ENCODE assay signal across 19 cellular contexts in genomic region chr11:46639197-46639839, GRCh38. TPM values are rescaled to one million over a fixed set of nuclear protein-coding genes. Genes with fewer than 3 reads are reported as not detected.
DNase-seq lines count a peak whose midpoint lies in the region; ATAC-seq lines count a peak whose summit lies in the region.
"Had no signal": no experiment of that assay in that cellular context is flagged by ENCODE, and none has a peak within 500 bp of the region (broad histone marks: within the 10 kb centered on the region; RNA-seq: fewer than 3 reads in every experiment).

No MANE protein-coding gene starts in this region.

- POLR2A ChIA-PET in activated CD4-positive, alpha-beta T cell treated with anti-CD3 and anti-CD28 coated beads, Interleukin-2, amount 10 ng/mL, durations not matched to agents 7 days and 5 days (lab: Charles Lee): no interaction called here

- H3K4me3 Mint-ChIP-seq in activated CD4-positive, alpha-beta T cell treated with anti-CD3 and anti-CD28 coated beads, Interleukin-2, amount 10 ng/mL, durations not matched to agents 7 days and 5 days: no peak overlapping the region
- peak overlapping the region in 2 of 5 donors; percentile 40 to 51 for H3K4me3 Mint-ChIP-seq in immature natural killer cell
- H3K4me3 Mint-ChIP-seq: activated CD4-positive, alpha-beta memory T cell treated with anti-CD3 and anti-CD28 coated beads for 36 hours; T-cell had no signal

- H3K27ac Mint-ChIP-seq in activated CD4-positive, alpha-beta T cell treated with anti-CD3 and anti-CD28 coated beads, Interleukin-2, amount 10 ng/mL, durations not matched to agents 7 days and 5 days: peak overlapping the region; percentile 32
- peak overlapping the region in 4 of 6 donors; percentile 14 to 77 (median 44) for H3K27ac Mint-ChIP-seq in immature natural killer cell
- H3K27ac Mint-ChIP-seq: activated CD4-positive, alpha-beta memory T cell treated with anti-CD3 and anti-CD28 coated beads for 36 hours had no signal

- no peak for ATAC-seq in GM21515 (IDR thresholded peaks at IDR 0.05; ENCODE audit: unreplicated experiment)
- ATAC-seq: heart left ventricle; stimulated activated naive CD8-positive, alpha-beta T cell treated with anti-CD3 and anti-CD28 coated beads, Interleukin-15, Interleukin-2, amounts not matched to agents 100 U/mL and 50 U/mL, for 24 hours; T-cell had no signal

- no peak for DNase-seq in activated CD4-positive, alpha-beta T cell treated with anti-CD3 and anti-CD28 coated beads, Interleukin-2, amount 10 ng/mL, durations not matched to agents 7 days and 5 days
- no peak for DNase-seq in activated CD4-positive, alpha-beta T cell treated with anti-CD3 and anti-CD28 coated beads, Interleukin-2, amount 50 U/mL, for 4 hours
- DNase-seq in Kasumi-1 (lab: John Stamatoyannopoulos, UW) (peak; percentile 80 to 89), SIG-M5 treated with dmso at 0.1 percent for 504 hours (lab: John Stamatoyannopoulos, UW; ENCODE audit: unreplicated experiment) (peak; percentile 96), immature natural killer cell (no peak), NCI-H146 treated with DMSO at 0.1 percent for 48 hours (lab: John Stamatoyannopoulos, UW; ENCODE audit: unreplicated experiment) (no peak)
- DNase-seq in effector CD4-positive, alpha-beta T cell: no peak
- DNase-seq: activated CD4-positive, alpha-beta memory T cell treated with anti-CD3 and anti-CD28 coated beads for 36 hours; aorta; DMS53; heart left ventricle; NCI-H1092; NCI-H2171 treated with DMSO at 0.1 percent for 48 hours; pancreas; stimulated activated naive CD8-positive, alpha-beta T cell treated with anti-CD3 and anti-CD28 coated beads, Interleukin-15, Interleukin-2, amounts not matched to agents 100 U/mL and 50 U/mL, for 24 hours; T-cell; trophoblast cell; WERI-Rb-1 had no signal

- no peaks in the 10 kb centered on the region for H3K27me3 Mint-ChIP-seq in activated CD4-positive, alpha-beta T cell treated with anti-CD3 and anti-CD28 coated beads, Interleukin-2, amount 10 ng/mL, durations not matched to agents 7 days and 5 days
- H3K27me3 Mint-ChIP-seq in immature natural killer cell (ENCODE audit: low read depth in 3 of 3): peaks cover 0 to 3% (median 0%) of the 10 kb centered on the region in 3 donors
- H3K27me3 Mint-ChIP-seq: activated CD4-positive, alpha-beta memory T cell treated with anti-CD3 and anti-CD28 coated beads for 36 hours; T-cell had no signal

- H3K4me1 Mint-ChIP-seq in activated CD4-positive, alpha-beta T cell treated with anti-CD3 and anti-CD28 coated beads, Interleukin-2, amount 10 ng/mL, durations not matched to agents 7 days and 5 days: peaks cover 15% of the 10 kb centered on the region
- peaks cover 17 to 45% of the 10 kb centered on the region in 2 donors for H3K4me1 Mint-ChIP-seq in immature natural killer cell

- H3K9me3 Mint-ChIP-seq in activated CD4-positive, alpha-beta T cell treated with anti-CD3 and anti-CD28 coated beads, Interleukin-2, amount 10 ng/mL, durations not matched to agents 7 days and 5 days: peaks cover 9% of the 10 kb centered on the region
- H3K9me3 Mint-ChIP-seq in immature natural killer cell: no peaks in the 10 kb centered on the region

- CTCF ChIA-PET in activated CD4-positive, alpha-beta T cell treated with anti-CD3 and anti-CD28 coated beads, Interleukin-2, amount 10 ng/mL, durations not matched to agents 7 days and 5 days (lab: Charles Lee): interaction anchor here (0.6 to 1.3 kb wide), 2 partner anchors 11 to 35 kb away, joined by 3 read pairs; no protein-coding TSS in a partner anchor

- peaks cover 35% of the 10 kb centered on the region for H3K36me3 Mint-ChIP-seq in activated CD4-positive, alpha-beta T cell treated with anti-CD3 and anti-CD28 coated beads, Interleukin-2, amount 10 ng/mL, durations not matched to agents 7 days and 5 days (ENCODE audit: low read depth)
- peaks cover 15 to 30% (median 17%) of the 10 kb centered on the region in 3 donors for H3K36me3 Mint-ChIP-seq in immature natural killer cell

RNA-seq across cellular contexts. Expression of gene ATG13, which starts 22.0 kb away (rescaled TPM):
- total RNA-seq in activated CD4-positive, alpha-beta T cell treated with anti-CD3 and anti-CD28 coated beads, Interleukin-2, amount 10 ng/mL, durations not matched to agents 7 days and 5 days: 10 to 100 TPM; 56.8 to 62.1 TPM
- polyA plus RNA-seq in immature natural killer cell: 100 to 1,000 TPM in 2 of 3 donors, 10 to 100 TPM in 1; 67.4 to 103 (median 100) TPM

RNA-seq across cellular contexts. Expression of gene HARBI1, which starts 22.3 kb away (rescaled TPM):
- 1 to 10 TPM; 6.3 to 6.6 TPM for total RNA-seq in activated CD4-positive, alpha-beta T cell treated with anti-CD3 and anti-CD28 coated beads, Interleukin-2, amount 10 ng/mL, durations not matched to agents 7 days and 5 days
- 1 to 10 TPM; 1.3 to 9.9 (median 2.9) TPM for polyA plus RNA-seq in immature natural killer cell

RNA-seq across cellular contexts. Expression of gene AMBRA1, which starts 45.5 kb away (rescaled TPM):
- total RNA-seq in activated CD4-positive, alpha-beta T cell treated with anti-CD3 and anti-CD28 coated beads, Interleukin-2, amount 10 ng/mL, durations not matched to agents 7 days and 5 days: 10 to 100 TPM; 38.4 to 40.0 TPM
- polyA plus RNA-seq in immature natural killer cell: 10 to 100 TPM in 1 of 3 donors, 1 to 10 TPM in 2; 5.3 to 12.8 (median 7.4) TPM

Comparison
In these comparisons a context has a peak if more than half of its experiments do, and no peak if none do; other contexts are left out.
1. DNase-seq: peak in Kasumi-1 (2 of 2) and SIG-M5 treated with dmso at 0.1 percent for 504 hours (single experiment); none in activated CD4-positive, alpha-beta T cell treated with anti-CD3 and anti-CD28 coated beads, Interleukin-2, amount 10 ng/mL, durations not matched to agents 7 days and 5 days (single experiment), activated CD4-positive, alpha-beta T cell treated with anti-CD3 and anti-CD28 coated beads, Interleukin-2, amount 50 U/mL, for 4 hours (0 of 2), immature natural killer cell (0 of 3), effector CD4-positive, alpha-beta T cell (single experiment) and NCI-H146 treated with DMSO at 0.1 percent for 48 hours (single experiment).